In genomic region chr2:50712569-50712968, GRCh38 we compare ENCODE assay signal across 19 cellular contexts.
A peak's percentile ranks its signal among the peaks of the same experiment; 100 is the strongest.
DNase-seq lines count a peak whose midpoint lies in the region; ATAC-seq and TF ChIP-seq lines count a peak whose summit lies in the region.
"Had no signal": no experiment of that assay in that cellular context is flagged by ENCODE, and none has a peak within 500 bp of the region (broad histone marks: within the 10 kb centered on the region; RNA-seq: fewer than 3 reads in every experiment).

No MANE protein-coding gene starts in this region.

- no peak for TF ChIP-seq POLR2A in right lobe of liver (IDR thresholded peaks at IDR 0.05)

- 73% methylated on average over 1 of the region's 1 CpG for WGBS in right lobe of liver (ENCODE audit: insufficient coverage, low coverage, low lambda C conversion rate, missing lambda C conversion rate)

- H3K9me3 ChIP-seq in right lobe of liver (no peaks in the 10 kb centered on the region), A673 (ENCODE audit: low read depth, low read length, poor library complexity, severe bottlenecking) (no peaks in the 10 kb centered on the region)
- H3K9me3 ChIP-seq: A549 had no signal

- H3K4me3 ChIP-seq in right lobe of liver (no peak overlapping the region), A673 (ENCODE audit: low read depth, low read length, poor library complexity, severe bottlenecking) (no peak overlapping the region)
- H3K4me3 ChIP-seq: A549 had no signal

- H3K27ac ChIP-seq in right lobe of liver (no peak overlapping the region), A673 (ENCODE audit: low read depth, low read length, poor library complexity, severe bottlenecking) (no peak overlapping the region)
- H3K27ac ChIP-seq: A549 had no signal

- no peak for TF ChIP-seq CTCF in right lobe of liver (IDR thresholded peaks at IDR 0.05)
- no peak for TF ChIP-seq CTCF in A673 (conservative IDR thresholded peaks at IDR 0.05; ENCODE audit: low read depth, low read length)

- intact Hi-C loops in right lobe of liver (cut with DNase I): no loop called here
- intact Hi-C loops in A673 (cut with micrococcal nuclease; ENCODE audit: unreplicated experiment): no loop called here

- H3K27me3 ChIP-seq in right lobe of liver: no peaks in the 10 kb centered on the region
- peaks cover 10% of the 10 kb centered on the region for H3K27me3 ChIP-seq in A673 (replicated peaks; ENCODE audit: insufficient read depth, low read depth, low read length, poor library complexity)

- CTCF ChIA-PET in A673 (lab: Charles Lee): no interaction called here

- POLR2A ChIA-PET in A673 (lab: Charles Lee; ENCODE audit: low non-redundant PET): no interaction called here

- H3K4me1 ChIP-seq in right lobe of liver: peaks cover 0 to 9% (median 2%) of the 10 kb centered on the region in 4 donors
- H3K4me1 ChIP-seq in A673 (ENCODE audit: insufficient read depth, low read length, poor library complexity, severe bottlenecking): no peaks in the 10 kb centered on the region
- H3K4me1 ChIP-seq: A549 had no signal

- peak; percentile 6 for DNase-seq in DMS 273 (lab: John Stamatoyannopoulos, UW; ENCODE audit: unreplicated experiment)
- no peak for DNase-seq in DMS 273 treated with DMSO at 0.1 percent for 48 hours (lab: John Stamatoyannopoulos, UW)
- DNase-seq in NCI-H69 (lab: John Stamatoyannopoulos, UW): peak; percentile 31
- peak; percentile 51 to 89 for DNase-seq in cerebellar nuclear complex (lab: John Stamatoyannopoulos, UW)
- peak in 1 of 3 donors; percentile 66 for DNase-seq in right lobe of liver
- no peak for DNase-seq in H4 (ENCODE audit: low spot score)
- DNase-seq in cortex of kidney (lab: John Stamatoyannopoulos, UW): no peak
- DNase-seq in A673 (ENCODE audit: low spot score): no peak
- DNase-seq: 8988T; Calu3; CD4-positive, alpha-beta memory T cell; COR-L47; DMS79; EL; GF-D8; GOT3; H7; HCEC 1CT had no signal

- H3K36me3 ChIP-seq in right lobe of liver (no peaks in the 10 kb centered on the region), A673 (ENCODE audit: insufficient read depth, low read length, poor library complexity, severe bottlenecking) (no peaks in the 10 kb centered on the region)

- ATAC-seq in right lobe of liver: peak; percentile 67 to 85 (median 74)
- ATAC-seq: A549 had no signal

- BruUV-seq in A673 (replicated peaks; lab: Mats Ljungman, UMichigan): no TSS peak

Comparison
In these comparisons a context has a peak if more than half of its experiments do, and no peak if none do; other contexts are left out.
1. DNase-seq: peak in DMS 273 (single experiment), NCI-H69 (single experiment) and cerebellar nuclear complex (2 of 2); none in DMS 273 treated with DMSO at 0.1 percent for 48 hours (single experiment), H4 (single experiment), cortex of kidney (single experiment) and A673 (single experiment).